In the genomic region with DNA sequence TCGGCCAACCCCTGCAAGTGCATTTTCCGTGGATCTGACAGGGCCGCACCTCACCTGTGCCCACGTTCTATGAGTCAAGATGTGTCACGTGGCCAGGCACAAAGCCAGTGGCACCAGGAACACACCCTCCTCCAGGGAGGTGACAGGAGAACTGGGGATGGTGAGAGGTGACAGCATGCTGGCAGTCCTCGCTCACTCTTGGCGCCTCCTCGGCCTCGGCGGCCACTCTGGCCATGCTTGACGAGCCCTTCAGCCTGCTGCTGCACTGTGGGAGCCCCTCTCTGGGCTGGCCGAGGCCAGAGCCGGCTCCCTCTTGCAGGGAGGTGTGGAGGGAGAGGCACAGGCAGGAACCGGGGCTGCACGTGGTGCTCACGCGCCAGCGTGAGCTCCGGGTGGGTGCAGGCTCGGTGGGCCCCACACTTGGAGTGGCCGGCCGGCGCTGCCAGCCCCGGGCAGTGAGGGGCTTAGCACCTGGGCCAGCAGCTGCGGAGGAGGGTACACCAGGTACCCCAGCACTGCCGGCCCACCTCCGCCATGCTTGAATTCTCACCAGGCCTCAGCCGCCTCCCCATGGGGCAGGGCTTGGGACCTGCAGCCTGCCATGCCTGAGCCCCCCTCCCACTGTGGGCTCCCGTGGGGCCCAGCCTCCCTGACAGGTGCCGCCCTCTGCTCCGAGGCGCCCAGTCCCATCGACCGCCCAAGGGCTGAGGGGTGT, we compare ENCODE assay signal across 28 cellular contexts. TPM values are rescaled to one million over a fixed set of nuclear protein-coding genes. Genes with fewer than 3 reads are reported as not detected.
DNase-seq lines count a peak whose midpoint lies in the region; ATAC-seq, FAIRE-seq and TF ChIP-seq lines count a peak whose summit lies in the region.
"Had no signal": no experiment of that assay in that cellular context is flagged by ENCODE, and none has a peak within 500 bp of the region (broad histone marks: within the 10 kb centered on the region; RNA-seq: fewer than 3 reads in every experiment).

No MANE protein-coding gene starts in this region.

- no peak overlapping the region for H3K4me2 ChIP-seq in GM23338
- H3K4me2 ChIP-seq: BLaER1 had no signal

- no peak overlapping the region for H2AFZ ChIP-seq in GM23338

- H3K79me2 ChIP-seq in GM23338 (replicated peaks; ENCODE audit: insufficient read depth) = no peaks in the 10 kb centered on the region

- WGBS in right cardiac atrium = 93% methylated on average over 34 of the region's 34 CpGs

- H3K4me1 ChIP-seq in right cardiac atrium (ENCODE audit: control insufficient read depth, insufficient read depth, low read length) (no peaks in the 10 kb centered on the region), right atrium auricular region (no peaks in the 10 kb centered on the region), HEK293 (ENCODE audit: control insufficient read depth, insufficient read depth, low read length) (no peaks in the 10 kb centered on the region), kidney (ENCODE audit: control insufficient read depth in 1 of 2, insufficient read depth in 1 of 2, low read depth in 1 of 2, low read length in 2 of 2) (no peaks in the 10 kb centered on the region), GM23338 (ENCODE audit: insufficient read depth) (no peaks in the 10 kb centered on the region)
- H3K4me1 ChIP-seq: BE2C had no signal

- no peaks in the 10 kb centered on the region for H3K4me1 Mint-ChIP-seq in GM23338
- H3K4me1 Mint-ChIP-seq: CD14-positive monocyte; CD4-positive, alpha-beta memory T cell; CD4-positive, CD25-positive, alpha-beta regulatory T cell; CD8-positive, alpha-beta memory T cell had no signal

- H3K36me3 Mint-ChIP-seq in GM23338 (ENCODE audit: low read depth) = peaks cover 14% of the 10 kb centered on the region; the same call in 2 of the 3 replicates
- H3K36me3 Mint-ChIP-seq: CD14-positive monocyte; CD4-positive, alpha-beta memory T cell; CD4-positive, CD25-positive, alpha-beta regulatory T cell; CD8-positive, alpha-beta memory T cell had no signal

- H3F3A ChIP-seq in GM23338 (replicated peaks; ENCODE audit: low read depth) = no peaks in the 10 kb centered on the region

- H3K9me2 ChIP-seq in GM23338 (ENCODE audit: insufficient read depth) = no peaks in the 10 kb centered on the region

- H3K27ac Mint-ChIP-seq in GM23338 = no peak overlapping the region
- H3K27ac Mint-ChIP-seq: CD14-positive monocyte; CD4-positive, CD25-positive, alpha-beta regulatory T cell; CD8-positive, alpha-beta memory T cell had no signal

- H4K20me1 ChIP-seq in GM23338 (replicated peaks; ENCODE audit: insufficient read depth) = no peaks in the 10 kb centered on the region
- H4K20me1 ChIP-seq: BLaER1 had no signal

- intact Hi-C loops in right cardiac atrium (cut with DNase I) (no loop called here), kidney (cut with DNase I) (no loop called here)

- H3K36me3 ChIP-seq in right atrium auricular region (no peaks in the 10 kb centered on the region), HEK293 (ENCODE audit: control insufficient read depth in 2 of 2, insufficient read depth in 1 of 2, low read length in 2 of 2) (no peaks in the 10 kb centered on the region), kidney (ENCODE audit: control insufficient read depth in 1 of 2, insufficient read depth in 2 of 2, low read length in 2 of 2) (no peaks in the 10 kb centered on the region), GM23338 (ENCODE audit: insufficient read depth) (no peaks in the 10 kb centered on the region)
- H3K36me3 ChIP-seq: BE2C, BLaER1 had no signal

- H3K27me3 Mint-ChIP-seq in GM23338 (ENCODE audit: insufficient read depth, low read depth, poor library complexity) = no peaks in the 10 kb centered on the region
- H3K27me3 Mint-ChIP-seq: CD4-positive, CD25-positive, alpha-beta regulatory T cell had no signal

- ATAC-seq in right cardiac atrium (no peak), GM23338 (no peak), GM18868 (IDR thresholded peaks at IDR 0.05; ENCODE audit: unreplicated experiment) (no peak)

- POLR2A ChIA-PET in HEK293 (lab: Yijun Ruan, JAX) = no interaction called here

- H3K9me3 ChIP-seq in right cardiac atrium (ENCODE audit: control insufficient read depth, low read length) (no peaks in the 10 kb centered on the region), right atrium auricular region (peaks cover 0 to 7% of the 10 kb centered on the region in 2 donors), HEK293 (ENCODE audit: control insufficient read depth, insufficient read depth, low read depth, low read length) (no peaks in the 10 kb centered on the region), kidney (ENCODE audit: control insufficient read depth in 1 of 2, low read length in 2 of 2) (no peaks in the 10 kb centered on the region)
- H3K9me3 ChIP-seq: BE2C had no signal

- H3K27ac ChIP-seq in right cardiac atrium (ENCODE audit: low read length) (no peak overlapping the region), right atrium auricular region (no peak overlapping the region), HEK293 (ENCODE audit: extremely low read depth, low read depth, low read length) (no peak overlapping the region), kidney (ENCODE audit: low read depth in 2 of 2, low read length in 2 of 2) (no peak overlapping the region), GM23338 (ENCODE audit: low read depth) (no peak overlapping the region)
- H3K27ac ChIP-seq: BLaER1 had no signal

- H3K9ac ChIP-seq in kidney (ENCODE audit: low read length in 2 of 2) = no peak overlapping the region
- H3K9ac ChIP-seq: BLaER1 had no signal

- H3K27me3 ChIP-seq in right cardiac atrium (ENCODE audit: control insufficient read depth, insufficient read depth) = no peaks in the 10 kb centered on the region
- H3K27me3 ChIP-seq in right atrium auricular region = no peaks in the 10 kb centered on the region
- H3K27me3 ChIP-seq in GM23338 (ENCODE audit: insufficient read depth) = no peaks in the 10 kb centered on the region
- H3K27me3 ChIP-seq: BE2C, BLaER1 had no signal

- peak in 2 of 3 donors; percentile 37 for DNase-seq in right cardiac atrium
- DNase-seq in right atrium auricular region (ENCODE audit: low spot score) = no peak
- peak; percentile 26 for DNase-seq in HT-29 (ENCODE audit: low spot score)
- peak; percentile 73 for DNase-seq in kidney
- no peak for DNase-seq in GM23338 (ENCODE audit: low spot score)
- DNase-seq in NCI-H2081 treated with DMSO at 0.1 percent for 48 hours (lab: John Stamatoyannopoulos, UW) = no peak
- DNase-seq: 8988T; ACHN; BE2C; C1 segment of cervical spinal cord; CD4-positive, alpha-beta memory T cell; CD4-positive, CD25-positive, alpha-beta regulatory T cell; CD8-positive, alpha-beta memory T cell; COR-L47; DMS 273 treated with DMSO at 0.1 percent for 48 hours; DMS153; DMS53; DMS79; DND-41; EL; GDM1 had no signal

- CTCF ChIA-PET in HEK293 (lab: Yijun Ruan, JAX) = interaction anchor here (3.1 kb wide), 1 partner anchor 9 kb away, joined by 11 read pairs; no protein-coding TSS in a partner anchor

- H3K4me3 ChIP-seq in right cardiac atrium (ENCODE audit: low read length) (no peak overlapping the region), right atrium auricular region (no peak overlapping the region), HEK293 (ENCODE audit: low read depth, low read length) (no peak overlapping the region), kidney (ENCODE audit: low read length in 2 of 2) (no peak overlapping the region), GM23338 (no peak overlapping the region)
- H3K4me3 ChIP-seq: BLaER1 had no signal

- no peak overlapping the region for H3K4me3 Mint-ChIP-seq in GM23338
- H3K4me3 Mint-ChIP-seq: CD14-positive monocyte; CD4-positive, alpha-beta memory T cell; CD8-positive, alpha-beta memory T cell had no signal

- peaks cover 76% of the 10 kb centered on the region for H3K9me3 Mint-ChIP-seq in GM23338
- H3K9me3 Mint-ChIP-seq: CD8-positive, alpha-beta memory T cell had no signal

- FAIRE-seq in kidney (lab: Jason Lieb, UNC) = no peak
- FAIRE-seq: A204.1, GM12891 had no signal

- no peak for TF ChIP-seq CTCF in right atrium auricular region (IDR thresholded peaks at IDR 0.05)
- no peak for TF ChIP-seq CTCF in HEK293 (tag by site-specific recombination; IDR thresholded peaks at IDR 0.05)
- no peak for TF ChIP-seq CTCF in kidney (IDR thresholded peaks at IDR 0.05; ENCODE audit: borderline replicate concordance, extremely low read depth, insufficient read depth)
- TF ChIP-seq CTCF in GM23338 (conservative IDR thresholded peaks at IDR 0.05; ENCODE audit: low read depth in 2 of 2) = no peak

TF ChIP-seq in HEK293, 187 proteins besides CTCF, POLR2A, EP300 and RAD21 (continues in another document):
- TF ChIP-seq ZNF112 (tag by site-specific recombination; IDR thresholded peaks at IDR 0.05) (0 out of 2 replicates have a peak, but pooled peaks have one; percentile 33), ZFHX2 (tag by site-specific recombination; conservative IDR thresholded peaks at IDR 0.05) (no peak), HOXC10 (CRISPR knock-in tag; IDR thresholded peaks at IDR 0.05) (no peak)

RNA-seq across cellular contexts. Expression of gene TTC34, which starts 11.6 kb away (rescaled TPM):
- 1 to 10 TPM in 2 of 4 donors, under 1 TPM in 2; 0.53 to 1.5 (median 0.94) TPM for total RNA-seq in right cardiac atrium
- polyA plus RNA-seq in right cardiac atrium = 0.27 TPM
- under 1 TPM; 0.08 to 0.11 TPM for total RNA-seq in right atrium auricular region
- total RNA-seq in HT-29 (2014; rRNA removed; shearing (Covaris generic)) = 0.36 and 0.39 TPM in 2 replicates
- 2.4 TPM for total RNA-seq in kidney
- 0.15 TPM for polyA plus RNA-seq in kidney (ENCODE audit: insufficient read depth, low read depth, low replicate concordance)
- 0.31 and 0.35 TPM in 2 replicates for total RNA-seq in GM23338 (2014; rRNA removed; shearing (Covaris generic))
- polyA plus RNA-seq in GM23338 (2016; fragmentation: Nextera tagmentation; extraction: Ambion mirVana) = 0.08 and 0.10 TPM in 2 replicates
- total RNA-seq: Daoy had no signal

Comparison
In these comparisons a context has a peak if more than half of its experiments do, and no peak if none do; other contexts are left out.
1. DNase-seq: peak in right cardiac atrium (2 of 3), HT-29 (single experiment) and kidney (single experiment); none in right atrium auricular region (single experiment), GM23338 (single experiment) and NCI-H2081 treated with DMSO at 0.1 percent for 48 hours (single experiment).